8 cellular contexts compared by ENCODE assay signal in the genomic region with DNA sequence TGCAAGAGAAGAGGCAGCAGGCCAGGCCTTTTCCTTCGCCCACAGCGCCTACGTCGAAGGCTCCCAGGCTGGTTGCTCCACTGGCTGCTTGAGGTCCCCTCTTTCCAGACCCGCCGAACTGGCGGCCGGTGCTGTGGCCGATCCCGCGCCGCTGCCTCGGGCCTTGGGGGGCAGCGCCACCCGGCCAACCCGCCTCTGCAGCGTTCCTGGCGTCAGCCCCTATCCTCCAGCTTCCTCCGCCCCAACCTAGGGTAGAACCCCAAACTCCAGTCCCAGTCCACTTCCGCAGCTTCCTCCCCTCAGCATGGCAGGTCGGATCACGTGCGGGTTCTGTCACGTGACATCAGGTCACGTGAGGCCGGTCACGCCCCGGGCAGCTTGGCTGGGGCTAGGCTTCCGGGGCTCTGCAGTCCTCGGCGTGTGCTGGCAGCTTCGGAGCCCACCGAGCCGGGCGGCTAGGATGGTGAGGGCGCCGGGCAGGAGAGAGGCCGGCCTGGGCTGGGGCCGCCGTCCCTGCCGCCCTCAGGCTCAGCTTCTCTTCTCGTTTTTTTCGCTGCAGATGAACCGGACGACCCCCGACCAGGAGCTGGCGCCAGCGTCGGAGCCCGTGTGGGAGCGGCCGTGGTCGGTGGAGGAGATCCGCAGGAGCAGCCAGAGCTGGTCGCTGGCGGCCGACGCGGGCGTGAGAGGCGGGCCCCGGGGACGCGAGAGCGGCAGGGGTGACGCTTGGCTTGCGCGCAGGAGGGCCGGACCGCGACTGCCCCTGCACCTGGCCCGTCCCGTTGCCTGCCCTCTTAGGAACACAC. TPM values are rescaled to one million over a fixed set of nuclear protein-coding genes. Genes with fewer than 3 reads are reported as not detected.
DNase-seq lines count a peak whose midpoint lies in the region; ATAC-seq and TF ChIP-seq lines count a peak whose summit lies in the region.
"Not testable (repeated sequence)": the region's sequence is repeated elsewhere in the genome, so short reads cannot be mapped to it uniquely, and the experiment has no call there.

A gene with protein sequence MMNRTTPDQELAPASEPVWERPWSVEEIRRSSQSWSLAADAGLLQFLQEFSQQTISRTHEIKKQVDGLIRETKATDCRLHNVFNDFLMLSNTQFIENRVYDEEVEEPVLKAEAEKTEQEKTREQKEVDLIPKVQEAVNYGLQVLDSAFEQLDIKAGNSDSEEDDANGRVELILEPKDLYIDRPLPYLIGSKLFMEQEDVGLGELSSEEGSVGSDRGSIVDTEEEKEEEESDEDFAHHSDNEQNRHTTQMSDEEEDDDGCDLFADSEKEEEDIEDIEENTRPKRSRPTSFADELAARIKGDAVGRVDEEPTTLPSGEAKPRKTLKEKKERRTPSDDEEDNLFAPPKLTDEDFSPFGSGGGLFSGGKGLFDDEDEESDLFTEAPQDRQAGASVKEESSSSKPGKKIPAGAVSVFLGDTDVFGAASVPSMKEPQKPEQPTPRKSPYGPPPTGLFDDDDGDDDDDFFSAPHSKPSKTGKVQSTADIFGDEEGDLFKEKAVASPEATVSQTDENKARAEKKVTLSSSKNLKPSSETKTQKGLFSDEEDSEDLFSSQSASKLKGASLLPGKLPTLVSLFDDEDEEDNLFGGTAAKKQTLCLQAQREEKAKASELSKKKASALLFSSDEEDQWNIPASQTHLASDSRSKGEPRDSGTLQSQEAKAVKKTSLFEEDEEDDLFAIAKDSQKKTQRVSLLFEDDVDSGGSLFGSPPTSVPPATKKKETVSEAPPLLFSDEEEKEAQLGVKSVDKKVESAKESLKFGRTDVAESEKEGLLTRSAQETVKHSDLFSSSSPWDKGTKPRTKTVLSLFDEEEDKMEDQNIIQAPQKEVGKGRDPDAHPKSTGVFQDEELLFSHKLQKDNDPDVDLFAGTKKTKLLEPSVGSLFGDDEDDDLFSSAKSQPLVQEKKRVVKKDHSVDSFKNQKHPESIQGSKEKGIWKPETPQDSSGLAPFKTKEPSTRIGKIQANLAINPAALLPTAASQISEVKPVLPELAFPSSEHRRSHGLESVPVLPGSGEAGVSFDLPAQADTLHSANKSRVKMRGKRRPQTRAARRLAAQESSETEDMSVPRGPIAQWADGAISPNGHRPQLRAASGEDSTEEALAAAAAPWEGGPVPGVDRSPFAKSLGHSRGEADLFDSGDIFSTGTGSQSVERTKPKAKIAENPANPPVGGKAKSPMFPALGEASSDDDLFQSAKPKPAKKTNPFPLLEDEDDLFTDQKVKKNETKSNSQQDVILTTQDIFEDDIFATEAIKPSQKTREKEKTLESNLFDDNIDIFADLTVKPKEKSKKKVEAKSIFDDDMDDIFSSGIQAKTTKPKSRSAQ (N-terminal part only) (plus strand): TSS at position 409 of the 806 bp plus-strand sequence. CDS start 52 bp downstream, at position 461.

- H3K4me3 ChIP-seq in colonic mucosa = peak within 1 kb of the TSS; percentile 69

- DNase-seq in AML-193 (lab: John Stamatoyannopoulos, UW) (peak; percentile 62), GM19238 (ENCODE audit: insufficient read length, low spot score) (peak; percentile 59), NCI-H524 (lab: John Stamatoyannopoulos, UW) (peak; percentile 6 to 70), colonic mucosa (peak; percentile 93)
- DNase-seq in activated CD4-positive, alpha-beta T cell treated with anti-CD3 and anti-CD28 coated beads for 48 hours = peak; percentile 95
- DNase-seq in stimulated activated CD4-positive, alpha-beta T cell treated with anti-CD3 and anti-CD28 coated beads, Interleukin-1b, Interleukin-23, amount 100 ng/mL, for 24 hours (ENCODE audit: low read depth in 4 of 4, low spot score in 1 of 4) = peak; percentile 57 to 92 (median 79)

- H3K9me3 ChIP-seq in colonic mucosa = not testable (repeated sequence)

- intact Hi-C loops in colonic mucosa (cut with DNase I) = not testable (repeated sequence)

- not testable (repeated sequence) for H3K27me3 ChIP-seq in colonic mucosa; layer of hippocampus (ENCODE audit: control insufficient read depth, insufficient read depth, low read length)

- H3K27ac ChIP-seq in colonic mucosa (peak within 1 kb of the TSS; percentile 71), layer of hippocampus (ENCODE audit: low read depth, low read length) (peak within 1 kb of the TSS; percentile 68)

- peak; percentile 89 for ATAC-seq in HG03378 (IDR thresholded peaks at IDR 0.05; ENCODE audit: unreplicated experiment)

- not testable (repeated sequence) for TF ChIP-seq CTCF in colonic mucosa (IDR thresholded peaks at IDR 0.05)

- H3K9ac ChIP-seq in colonic mucosa (ENCODE audit: low read depth in 2 of 2, low read length in 2 of 2) = peak within 1 kb of the TSS in 1 of 2 donors; percentile 87

- H3K36me3 ChIP-seq in colonic mucosa = not testable (repeated sequence)

- not testable (repeated sequence) for H3K4me1 ChIP-seq in colonic mucosa

RNA-seq across cellular contexts. Expression of the gene that starts here (rescaled TPM):
- 10 to 100 TPM; 41.2 to 55.5 TPM for total RNA-seq in colonic mucosa

Comparison
In these comparisons a context has a peak if more than half of its experiments do, and no peak if none do; other contexts are left out.
1. Peak in every context shown above with its lines: DNase-seq, ATAC-seq, H3K4me3 ChIP-seq and H3K27ac ChIP-seq.
2. DNase-seq: peak in every context shown above with its lines; median percentile 95 in activated CD4-positive, alpha-beta T cell treated with anti-CD3 and anti-CD28 coated beads for 48 hours; 93 in colonic mucosa; 79 in stimulated activated CD4-positive, alpha-beta T cell treated with anti-CD3 and anti-CD28 coated beads, Interleukin-1b, Interleukin-23, amount 100 ng/mL, for 24 hours; 62 in AML-193; 59 in GM19238; 38 in NCI-H524.